In the genomic region with DNA sequence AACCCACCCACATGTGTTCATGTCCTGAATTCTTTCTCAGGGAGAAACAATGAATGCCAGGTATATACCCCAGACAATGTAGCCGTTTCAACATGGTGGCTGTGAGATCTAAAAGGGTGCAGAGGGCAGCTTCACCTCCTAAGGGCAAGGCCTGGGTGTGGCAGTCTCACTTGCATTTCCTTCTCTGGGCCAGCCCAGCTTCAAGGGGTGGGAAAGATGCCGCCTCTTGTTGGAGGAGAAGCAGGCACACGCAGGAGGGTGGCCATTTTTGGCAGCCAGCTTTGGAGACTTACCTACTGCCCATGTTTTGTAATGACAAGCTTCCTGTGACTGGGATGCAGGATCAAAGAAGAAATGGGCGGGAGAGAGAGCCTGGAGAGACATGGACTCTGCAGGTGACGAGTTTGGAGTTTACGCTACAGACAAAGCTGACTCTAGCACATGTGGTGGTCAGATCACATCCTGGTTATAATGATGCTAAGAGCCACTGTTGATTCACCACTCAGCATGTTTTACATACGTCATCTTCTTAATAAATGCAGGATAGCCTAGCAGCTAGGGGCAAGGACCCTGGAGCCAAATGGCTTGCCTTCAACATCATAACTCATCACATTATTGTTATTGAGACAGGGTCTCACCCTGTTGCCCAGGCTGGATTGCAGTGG, we compare ENCODE assay signal across 1 cellular context.
TF ChIP-seq lines count a peak whose summit lies in the region.

No MANE protein-coding gene starts in this region.

TF ChIP-seq in H1, 55 proteins besides CTCF, POLR2A, EP300 and RAD21 (continued from another document):
- TF ChIP-seq E2F6 (IDR thresholded peaks at IDR 0.05), result peak; percentile 13; the same call in 1 of the 2 replicates
